ENCODE assay signal across 1 cellular context in genomic region chrX:68486198-68486597, GRCh38.
TF ChIP-seq lines count a peak whose summit lies in the region.
"Not testable (repeated sequence)": the region's sequence is repeated elsewhere in the genome, so short reads cannot be mapped to it uniquely, and the experiment has no call there.

No MANE protein-coding gene starts in this region.

- not testable (repeated sequence) for H3K4me1 ChIP-seq in HEK293 (ENCODE audit: control insufficient read depth, insufficient read depth, low read length)

- CTCF ChIA-PET in HEK293 (lab: Yijun Ruan, JAX) = not testable (repeated sequence)

- POLR2A ChIA-PET in HEK293 (lab: Yijun Ruan, JAX) = not testable (repeated sequence)

- H3K9me3 ChIP-seq in HEK293 (ENCODE audit: control insufficient read depth, insufficient read depth, low read depth, low read length) = not testable (repeated sequence)

- not testable (repeated sequence) for H3K36me3 ChIP-seq in HEK293 (ENCODE audit: control insufficient read depth in 2 of 2, insufficient read depth in 1 of 2, low read length in 2 of 2)

- not testable (repeated sequence) for TF ChIP-seq CTCF in HEK293 (tag by site-specific recombination; IDR thresholded peaks at IDR 0.05)

- not testable (repeated sequence) for H3K27ac ChIP-seq in HEK293 (ENCODE audit: extremely low read depth, low read depth, low read length)

- not testable (repeated sequence) for H3K4me3 ChIP-seq in HEK293 (ENCODE audit: low read depth, low read length)

TF ChIP-seq in HEK293, 187 proteins besides CTCF, POLR2A, EP300 and RAD21:
- TF ChIP-seq ZNF280D (tag by site-specific recombination; IDR thresholded peaks at IDR 0.05) = 0 out of 2 replicates have a peak, but pooled peaks have one; percentile 59
- TF ChIP-seq ZNF146 (tag by site-specific recombination; IDR thresholded peaks at IDR 0.05) = peak; percentile 94
